15 cellular contexts compared by ENCODE assay signal in the genomic region with DNA sequence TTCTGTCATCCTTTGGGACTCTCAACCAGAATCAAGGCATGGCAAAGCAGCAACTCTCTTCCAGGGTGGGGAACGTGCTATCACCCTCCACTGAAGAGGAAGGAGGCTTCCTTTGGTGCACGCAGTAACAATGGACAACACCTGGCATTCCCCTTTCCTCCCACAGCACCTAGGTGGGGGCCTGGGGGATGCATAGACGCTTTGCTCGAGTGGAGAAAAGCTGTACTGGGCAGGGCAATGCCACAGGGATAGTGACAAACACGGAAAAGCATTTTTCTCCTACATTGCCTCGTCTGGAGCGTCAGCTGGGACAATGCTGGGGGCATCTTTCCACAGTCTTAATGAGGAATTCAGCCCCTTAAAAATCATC.
DNase-seq lines count a peak whose midpoint lies in the region; ATAC-seq and TF ChIP-seq lines count a peak whose summit lies in the region.
"Had no signal": no experiment of that assay in that cellular context is flagged by ENCODE, and none has a peak within 500 bp of the region (broad histone marks: within the 10 kb centered on the region; RNA-seq: fewer than 3 reads in every experiment).

No MANE protein-coding gene starts in this region.

- H3K4me2 ChIP-seq in PC-9, result no peak overlapping the region

- no peak for TF ChIP-seq CTCF in glutamatergic neuron (IDR thresholded peaks at IDR 0.05; ENCODE audit: partially characterized antibody, unreplicated experiment)
- TF ChIP-seq CTCF in suprapubic skin (IDR thresholded peaks at IDR 0.05), result no peak
- TF ChIP-seq CTCF in PC-9 (conservative IDR thresholded peaks at IDR 0.05), result no peak

- no TSS peak for BruUV-seq in PC-9 (replicated peaks; lab: Mats Ljungman, UMichigan)

- H4K20me1 ChIP-seq in PC-9 (ENCODE audit: insufficient read depth), result no peaks in the 10 kb centered on the region

- H3K4me1 ChIP-seq in suprapubic skin (peaks cover 52% of the 10 kb centered on the region), PC-9 (replicated peaks; ENCODE audit: insufficient read depth) (peaks cover 16% of the 10 kb centered on the region)
- H3K4me1 ChIP-seq: right lobe of liver had no signal

- H3K9me3 Mint-ChIP-seq in activated CD4-positive, alpha-beta T cell treated with anti-CD3 and anti-CD28 coated beads for 36 hours (ENCODE audit: low read depth), result no peaks in the 10 kb centered on the region
- H3K9me3 Mint-ChIP-seq in activated naive CD8-positive, alpha-beta T cell treated with anti-CD3 and anti-CD28 coated beads, Interleukin-2, amount 10 ng/mL, durations not matched to agents 7 days and 5 days, result peaks cover 1% of the 10 kb centered on the region
- peaks cover 16% of the 10 kb centered on the region for H3K9me3 Mint-ChIP-seq in glutamatergic neuron (ENCODE audit: unreplicated experiment)

- H3K36me3 Mint-ChIP-seq in activated CD4-positive, alpha-beta T cell treated with anti-CD3 and anti-CD28 coated beads for 36 hours (ENCODE audit: low read depth), result peaks cover 9% of the 10 kb centered on the region
- peaks cover 12% of the 10 kb centered on the region for H3K36me3 Mint-ChIP-seq in activated naive CD8-positive, alpha-beta T cell treated with anti-CD3 and anti-CD28 coated beads, Interleukin-2, amount 10 ng/mL, durations not matched to agents 7 days and 5 days
- no peaks in the 10 kb centered on the region for H3K36me3 Mint-ChIP-seq in glutamatergic neuron (ENCODE audit: unreplicated experiment)

- no peak for DNase-seq in activated CD4-positive, alpha-beta T cell treated with anti-CD3 and anti-CD28 coated beads for 36 hours
- DNase-seq in activated CD4-positive, alpha-beta T cell treated with anti-CD3 and anti-CD28 coated beads, Interleukin-2, amount 50 U/mL, for 4 hours, result no peak
- DNase-seq in activated naive CD8-positive, alpha-beta T cell treated with anti-CD3 and anti-CD28 coated beads, Interleukin-2, amount 10 ng/mL, durations not matched to agents 7 days and 5 days, result no peak
- DNase-seq in glutamatergic neuron (no peak), suprapubic skin (ENCODE audit: low spot score in 2 of 2) (no peak), PC-9 (no peak), DMS114 treated with DMSO at 0.1 percent for 48 hours (lab: John Stamatoyannopoulos, UW; ENCODE audit: unreplicated experiment) (no peak)
- DNase-seq: activated T-cell treated with anti-CD3 and anti-CD28 coated beads, Interleukin-2, amount 50 U/mL, for 48 hours; cerebellar nuclear complex; DMS53; H9; NCI-H1105 treated with DMSO at 0.1 percent for 48 hours; NCI-H510A treated with DMSO at 0.1 percent for 48 hours had no signal

- H3K27me3 ChIP-seq in suprapubic skin, result no peaks in the 10 kb centered on the region
- no peaks in the 10 kb centered on the region for H3K27me3 ChIP-seq in PC-9 (ENCODE audit: insufficient read depth, low read depth)
- H3K27me3 ChIP-seq: right lobe of liver had no signal

- CTCF ChIA-PET in activated CD4-positive, alpha-beta T cell treated with anti-CD3 and anti-CD28 coated beads for 36 hours (lab: Charles Lee), result interaction anchor here (0.7 to 3.4 kb wide), 2 partner anchors 11 to 89 kb away, joined by 3 to 33 read pairs; no protein-coding TSS in a partner anchor
- CTCF ChIA-PET in PC-9 (lab: Charles Lee), result no interaction called here

- no peak overlapping the region for H3K4me3 Mint-ChIP-seq in activated CD4-positive, alpha-beta T cell treated with anti-CD3 and anti-CD28 coated beads for 36 hours
- no peak overlapping the region for H3K4me3 Mint-ChIP-seq in activated naive CD8-positive, alpha-beta T cell treated with anti-CD3 and anti-CD28 coated beads, Interleukin-2, amount 10 ng/mL, durations not matched to agents 7 days and 5 days
- H3K4me3 Mint-ChIP-seq in glutamatergic neuron (ENCODE audit: unreplicated experiment), result peak overlapping the region; percentile 32
- H3K4me3 Mint-ChIP-seq: H9 had no signal

- ATAC-seq in activated CD4-positive, alpha-beta T cell treated with anti-CD3 and anti-CD28 coated beads for 36 hours, result no peak
- ATAC-seq in activated naive CD8-positive, alpha-beta T cell treated with anti-CD3 and anti-CD28 coated beads, Interleukin-2, amount 10 ng/mL, durations not matched to agents 7 days and 5 days (ENCODE audit: low read depth), result no peak
- no peak for ATAC-seq in GM19351 (IDR thresholded peaks at IDR 0.05; ENCODE audit: unreplicated experiment)
- ATAC-seq: right lobe of liver had no signal

- TF ChIP-seq POLR2A in suprapubic skin (IDR thresholded peaks at IDR 0.05), result no peak

- H3K27ac Mint-ChIP-seq in activated CD4-positive, alpha-beta T cell treated with anti-CD3 and anti-CD28 coated beads for 36 hours, result peak overlapping the region; percentile 93
- H3K27ac Mint-ChIP-seq in activated naive CD8-positive, alpha-beta T cell treated with anti-CD3 and anti-CD28 coated beads, Interleukin-2, amount 10 ng/mL, durations not matched to agents 7 days and 5 days, result peak overlapping the region; percentile 88
- peak overlapping the region; percentile 98 for H3K27ac Mint-ChIP-seq in glutamatergic neuron (ENCODE audit: unreplicated experiment)
- H3K27ac Mint-ChIP-seq: H9 had no signal

- H2AFZ ChIP-seq in PC-9, result no peak overlapping the region

- no peaks in the 10 kb centered on the region for H3K27me3 Mint-ChIP-seq in activated CD4-positive, alpha-beta T cell treated with anti-CD3 and anti-CD28 coated beads for 36 hours
- no peaks in the 10 kb centered on the region for H3K27me3 Mint-ChIP-seq in activated naive CD8-positive, alpha-beta T cell treated with anti-CD3 and anti-CD28 coated beads, Interleukin-2, amount 10 ng/mL, durations not matched to agents 7 days and 5 days
- H3K27me3 Mint-ChIP-seq in glutamatergic neuron (ENCODE audit: unreplicated experiment), result peaks cover 12% of the 10 kb centered on the region

- no peak for TF ChIP-seq EP300 in suprapubic skin (IDR thresholded peaks at IDR 0.05)

- POLR2A ChIA-PET in activated CD4-positive, alpha-beta T cell treated with anti-CD3 and anti-CD28 coated beads for 36 hours (lab: Charles Lee), result no interaction called here
- POLR2A ChIA-PET in activated naive CD8-positive, alpha-beta T cell treated with anti-CD3 and anti-CD28 coated beads, Interleukin-2, amount 10 ng/mL, durations not matched to agents 7 days and 5 days (lab: Charles Lee), result interaction anchor here (0.7 to 1.5 kb wide), 3 partner anchors 11 to 440 kb away, joined by 3 to 7 read pairs (median 4); partner anchors contain the start of gene ATXN1
- POLR2A ChIA-PET in PC-9 (lab: Charles Lee; ENCODE audit: unreplicated experiment), result no interaction called here

- 85% methylated on average over 7 of the region's 7 CpGs for WGBS in suprapubic skin

- no peaks in the 10 kb centered on the region for H3K9me2 ChIP-seq in PC-9 (ENCODE audit: insufficient read depth)

- H3K9me3 ChIP-seq in suprapubic skin (no peaks in the 10 kb centered on the region), PC-9 (ENCODE audit: insufficient read depth, low read depth) (no peaks in the 10 kb centered on the region)
- H3K9me3 ChIP-seq: right lobe of liver had no signal

- no peak overlapping the region for H3K4me3 ChIP-seq in suprapubic skin
- no peak overlapping the region for H3K4me3 ChIP-seq in PC-9
- H3K4me3 ChIP-seq: right lobe of liver had no signal

- H3K27ac ChIP-seq in suprapubic skin (peak overlapping the region; percentile 94), PC-9 (no peak overlapping the region)

- H3K79me2 ChIP-seq in PC-9 (ENCODE audit: low read depth), result no peaks in the 10 kb centered on the region

- H3K36me3 ChIP-seq in suprapubic skin (peaks cover 6% of the 10 kb centered on the region), PC-9 (ENCODE audit: low read depth) (no peaks in the 10 kb centered on the region)

- peaks cover 7% of the 10 kb centered on the region; the same call in 1 of the 2 replicates for H3F3A ChIP-seq in PC-9 (ENCODE audit: insufficient read depth, low read depth)

- intact Hi-C loops in activated CD4-positive, alpha-beta T cell treated with anti-CD3 and anti-CD28 coated beads for 36 hours (cut with DNase I, micrococcal nuclease), result loop anchor here (5.0 to 10.0 kb wide), 10 partner anchors 101 to 1281 kb away; partner anchors contain the start of genes FAM8A1 (in 1 of the 2), JARID2 (in 1 of the 2) and MYLIP (in 1 of the 2)
- intact Hi-C loops in PC-9 (cut with micrococcal nuclease; ENCODE audit: unreplicated experiment), result no loop called here

- peaks cover 87% of the 10 kb centered on the region for H3K4me1 Mint-ChIP-seq in activated CD4-positive, alpha-beta T cell treated with anti-CD3 and anti-CD28 coated beads for 36 hours
- H3K4me1 Mint-ChIP-seq in activated naive CD8-positive, alpha-beta T cell treated with anti-CD3 and anti-CD28 coated beads, Interleukin-2, amount 10 ng/mL, durations not matched to agents 7 days and 5 days, result peaks cover 59% of the 10 kb centered on the region
- H3K4me1 Mint-ChIP-seq in glutamatergic neuron (ENCODE audit: low read depth, unreplicated experiment), result peaks cover 55% of the 10 kb centered on the region
